In genomic region chr13:79222427-79223205, GRCh38 we compare ENCODE assay signal across 21 cellular contexts.
"Had no signal": no experiment of that assay in that cellular context is flagged by ENCODE, and none has a peak within 500 bp of the region (broad histone marks: within the 10 kb centered on the region; RNA-seq: fewer than 3 reads in every experiment).

No MANE protein-coding gene starts in this region.

- H3K36me3 ChIP-seq: MG63 had no signal

- FAIRE-seq: HepG2, RCC 7860 had no signal

- H3K4me3 ChIP-seq: MG63 had no signal

- H3K27me3 ChIP-seq: MG63 had no signal

- DNase-seq: IMR-90, Karpas-422, KG1, MG63, NCI-H1092, NCI-H1105 treated with DMSO at 0.1 percent for 48 hours, NCI-H1417 treated with DMSO at 0.1 percent for 48 hours, NCI-H146, NCI-H1694 treated with DMSO at 0.1 percent for 48 hours, NCI-H1930, NCI-H2081, NCI-H2107, NCI-H2227 treated with DMSO at 0.1 percent for 48 hours, NCI-H510A, NCI-H524 treated with DMSO at 0.1 percent for 48 hours, RPMI8226, SHP77, SK-N-SH, SW 1271 had no signal

- ATAC-seq: HepG2 had no signal
